ENCODE assay signal across 16 cellular contexts in the genomic region with DNA sequence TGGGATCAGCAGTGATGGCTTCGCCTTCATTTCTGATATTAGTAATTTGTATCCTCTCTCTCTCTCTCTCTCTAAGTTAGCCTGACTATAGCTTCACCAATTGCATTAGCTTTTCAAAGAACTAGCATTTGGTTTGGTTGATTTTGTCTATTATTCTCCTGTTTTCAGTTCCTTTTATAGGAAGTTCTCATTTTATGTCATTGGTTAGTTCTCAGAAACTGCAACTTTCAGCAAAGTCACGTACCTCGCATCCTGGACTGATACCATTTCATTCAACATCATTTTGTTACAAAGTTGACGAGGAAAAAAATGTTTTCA.
A peak's percentile ranks its signal among the peaks of the same experiment; 100 is the strongest.
DNase-seq lines count a peak whose midpoint lies in the region; ATAC-seq lines count a peak whose summit lies in the region.
"Had no signal": no experiment of that assay in that cellular context is flagged by ENCODE, and none has a peak within 500 bp of the region (broad histone marks: within the 10 kb centered on the region; RNA-seq: fewer than 3 reads in every experiment).

No MANE protein-coding gene starts in this region.

- ATAC-seq in GM18858 (IDR thresholded peaks at IDR 0.05; ENCODE audit: unreplicated experiment), result peak; percentile 38
- peak; percentile 50 for ATAC-seq in GM21447 (IDR thresholded peaks at IDR 0.05; ENCODE audit: unreplicated experiment)
- peak; percentile 30 for ATAC-seq in HG02973 (IDR thresholded peaks at IDR 0.05; ENCODE audit: unreplicated experiment)
- peak; percentile 25 for ATAC-seq in HG03520 (IDR thresholded peaks at IDR 0.05; ENCODE audit: unreplicated experiment)
- no peak for ATAC-seq in T-cell (replicated peaks in 1 of 4)
- ATAC-seq: activated CD8-positive, alpha-beta T cell treated with anti-CD3 and anti-CD28 coated beads for 36 hours; left lung; Panc1; sciatic nerve had no signal

- no peak for DNase-seq in T-cell
- DNase-seq in ureter (ENCODE audit: low spot score), result no peak
- DNase-seq in activated T-cell treated with anti-CD3 and anti-CD28 coated beads, Interleukin-2, amount 50 U/mL, for 24 hours, result no peak
- no peak for DNase-seq in NK-92 (lab: John Stamatoyannopoulos, UW; ENCODE audit: unreplicated experiment)
- DNase-seq: activated CD8-positive, alpha-beta T cell treated with anti-CD3 and anti-CD28 coated beads for 36 hours; activated naive CD4-positive, alpha-beta T cell; left lung; NCI-H1092; NCI-H2227 treated with DMSO at 0.1 percent for 48 hours; substantia nigra had no signal

- H3K36me3 Mint-ChIP-seq in T-cell, result no peaks in the 10 kb centered on the region
- no peaks in the 10 kb centered on the region for H3K36me3 Mint-ChIP-seq in activated T-cell treated with anti-CD3 and anti-CD28 coated beads, Interleukin-2, amount 50 U/mL, for 24 hours (ENCODE audit: low read depth)

- H3K4me3 Mint-ChIP-seq in T-cell, result no peak overlapping the region
- H3K4me3 Mint-ChIP-seq in activated T-cell treated with anti-CD3 and anti-CD28 coated beads, Interleukin-2, amount 50 U/mL, for 24 hours, result no peak overlapping the region
- H3K4me3 Mint-ChIP-seq: activated CD8-positive, alpha-beta T cell treated with anti-CD3 and anti-CD28 coated beads for 36 hours had no signal

- H3K27ac Mint-ChIP-seq in T-cell, result no peak overlapping the region
- no peak overlapping the region for H3K27ac Mint-ChIP-seq in activated T-cell treated with anti-CD3 and anti-CD28 coated beads, Interleukin-2, amount 50 U/mL, for 24 hours
- H3K27ac Mint-ChIP-seq: activated CD8-positive, alpha-beta T cell treated with anti-CD3 and anti-CD28 coated beads for 36 hours had no signal

- peaks cover 0 to 5% (median 5%) of the 10 kb centered on the region in 3 donors for H3K9me3 Mint-ChIP-seq in T-cell
- peaks cover 3% of the 10 kb centered on the region for H3K9me3 Mint-ChIP-seq in activated T-cell treated with anti-CD3 and anti-CD28 coated beads, Interleukin-2, amount 50 U/mL, for 24 hours

- CTCF ChIA-PET in T-cell (lab: Charles Lee), result no interaction called here

- peaks cover 0 to 12% of the 10 kb centered on the region in 2 donors for H3K27me3 Mint-ChIP-seq in T-cell
- H3K27me3 Mint-ChIP-seq in activated T-cell treated with anti-CD3 and anti-CD28 coated beads, Interleukin-2, amount 50 U/mL, for 24 hours, result no peaks in the 10 kb centered on the region
- H3K27me3 Mint-ChIP-seq: activated CD8-positive, alpha-beta T cell treated with anti-CD3 and anti-CD28 coated beads for 36 hours had no signal

- POLR2A ChIA-PET in T-cell (lab: Charles Lee), result no interaction called here

- H3K4me1 Mint-ChIP-seq in T-cell, result no peaks in the 10 kb centered on the region
- H3K4me1 Mint-ChIP-seq in activated T-cell treated with anti-CD3 and anti-CD28 coated beads, Interleukin-2, amount 50 U/mL, for 24 hours (ENCODE audit: low read depth), result peaks cover 2% of the 10 kb centered on the region

Comparison
In these comparisons a context has a peak if more than half of its experiments do, and no peak if none do; other contexts are left out.
1. ATAC-seq: peak in GM18858 (single experiment), GM21447 (single experiment), HG02973 (single experiment) and HG03520 (single experiment); none in T-cell (0 of 4).